8 cellular contexts compared by ENCODE assay signal in the genomic region with DNA sequence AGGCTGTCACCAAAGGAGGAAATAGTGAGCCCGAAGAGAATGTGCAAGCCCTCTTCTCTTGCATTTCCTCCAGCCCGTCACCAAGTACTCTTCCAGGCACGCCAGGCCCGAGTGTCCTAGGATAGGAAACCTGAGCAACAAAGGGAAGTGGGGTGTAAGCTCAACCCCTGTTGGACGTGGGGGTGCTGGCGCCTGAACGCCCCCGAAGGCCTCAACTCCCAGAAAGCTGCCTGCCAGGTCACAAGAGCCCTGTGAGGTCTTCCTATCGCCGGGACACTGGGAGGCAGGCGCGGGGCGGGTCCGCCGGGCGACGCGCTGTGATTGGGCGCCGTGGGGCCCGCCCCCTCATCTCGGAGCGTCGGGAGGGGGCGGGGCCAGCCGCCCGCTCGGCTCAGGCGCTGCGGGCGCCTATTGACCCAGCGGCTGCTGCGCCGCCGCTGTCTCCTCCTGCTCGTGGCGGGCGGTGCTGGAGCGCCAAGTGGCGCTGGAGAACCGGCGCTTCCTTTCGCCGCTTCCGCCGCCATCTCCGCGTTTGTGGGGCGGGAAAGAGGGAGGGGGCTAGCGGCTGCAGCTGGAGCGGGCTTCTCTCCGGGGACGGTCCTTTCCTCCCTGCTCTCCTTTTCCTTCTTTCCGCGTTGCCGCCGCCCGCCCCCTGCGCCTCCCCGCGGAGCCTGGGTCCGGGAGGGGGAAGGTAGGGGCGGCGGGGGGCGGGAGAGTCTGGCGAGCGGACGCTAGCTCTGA. TPM values are rescaled to one million over a fixed set of nuclear protein-coding genes. Genes with fewer than 3 reads are reported as not detected.
DNase-seq lines count a peak whose midpoint lies in the region; ATAC-seq and TF ChIP-seq lines count a peak whose summit lies in the region.

No MANE protein-coding gene starts in this region.

- no peaks in the 10 kb centered on the region for H3K9me3 ChIP-seq in SK-N-SH
- no peaks in the 10 kb centered on the region for H3K9me3 ChIP-seq in ovary
- H3K9me3 ChIP-seq in tibial artery, result peaks cover 0 to 5% (median 0%) of the 10 kb centered on the region in 3 donors

- intact Hi-C loops in ovary (cut with DNase I), result no loop called here
- intact Hi-C loops in tibial artery (cut with DNase I; ENCODE audit: low total_unique reads), result no loop called here

- peak overlapping the region; percentile 90 for H3K4me2 ChIP-seq in SK-N-SH

- TF ChIP-seq RAD21 in SK-N-SH (IDR thresholded peaks at IDR 0.05; ENCODE audit: low read length), result no peak; the same call in 1 of the 2 replicates

- peak overlapping the region; percentile 93 for H2AFZ ChIP-seq in SK-N-SH (ENCODE audit: low read depth)

- H3K36me3 ChIP-seq in SK-N-SH (replicated peaks in 1 of 2; ENCODE audit: control insufficient read depth in 1 of 2, insufficient read depth in 2 of 2, low read length in 1 of 2) (no peaks in the 10 kb centered on the region), ovary (no peaks in the 10 kb centered on the region), tibial artery (no peaks in the 10 kb centered on the region)

- POLR2A ChIA-PET in SK-N-SH (lab: Yijun Ruan, JAX), result interaction anchor here (1.1 kb wide), 1 partner anchor 1047 kb away, joined by 3 read pairs; no protein-coding TSS in a partner anchor

- peak in 1 of 2 experiments; percentile 47; a peak in 2 of 4 replicates for TF ChIP-seq EP300 in SK-N-SH (IDR thresholded peaks at IDR 0.05; ENCODE audit: borderline replicate concordance in 1 of 2, low read depth in 1 of 2, low read length in 1 of 2)
- TF ChIP-seq EP300 in ovary (IDR thresholded peaks at IDR 0.05), result no peak

- H3K9ac ChIP-seq in SK-N-SH, result peak overlapping the region; percentile 86

- H3K27ac ChIP-seq in SK-N-SH (ENCODE audit: low read depth in 2 of 2, low read length in 1 of 2) (peak overlapping the region; percentile 89 to 95), ovary (peak overlapping the region; percentile 98 to 99), tibial artery (peak overlapping the region; percentile 96 to 98)

- H3K36me3 Mint-ChIP-seq in HFFc6 (ENCODE audit: low read depth) (no peaks in the 10 kb centered on the region), glutamatergic neuron (ENCODE audit: unreplicated experiment) (no peaks in the 10 kb centered on the region)
- peaks cover 0 to 6% of the 10 kb centered on the region in 2 donors for H3K36me3 Mint-ChIP-seq in activated naive CD4-positive, alpha-beta T cell treated with anti-CD3 and anti-CD28 coated beads, Interleukin-2, amount 50 U/mL, for 72 hours

- DNase-seq in HFFc6, result peak; percentile 76
- peak; percentile 95 for DNase-seq in NAMALWA (ENCODE audit: low spot score)
- DNase-seq in SK-N-SH, result peak; percentile 96
- DNase-seq in activated naive CD4-positive, alpha-beta T cell treated with anti-CD3 and anti-CD28 coated beads, Interleukin-2, amount 50 U/mL, for 72 hours (ENCODE audit: low spot score in 2 of 2), result peak; percentile 73 to 89
- peak; percentile 85 for DNase-seq in glutamatergic neuron
- peak; percentile 82 to 89 (median 87) for DNase-seq in ovary
- peak; percentile 74 to 93 for DNase-seq in tibial artery

- H3K9me3 Mint-ChIP-seq in HFFc6 (peaks cover 12% of the 10 kb centered on the region; the same call in 1 of the 2 replicates), glutamatergic neuron (ENCODE audit: unreplicated experiment) (peaks cover 15% of the 10 kb centered on the region)
- no peaks in the 10 kb centered on the region for H3K9me3 Mint-ChIP-seq in activated naive CD4-positive, alpha-beta T cell treated with anti-CD3 and anti-CD28 coated beads, Interleukin-2, amount 50 U/mL, for 72 hours

- H3K4me3 ChIP-seq in SK-N-SH (ENCODE audit: low read depth in 2 of 2, low read length in 1 of 2), result peak overlapping the region; percentile 78 to 93
- peak overlapping the region; percentile 80 for H3K4me3 ChIP-seq in ovary
- peak overlapping the region; percentile 75 to 93 for H3K4me3 ChIP-seq in tibial artery

- no peak for TF ChIP-seq CTCF in HFFc6 (IDR thresholded peaks at IDR 0.05)
- no peak for TF ChIP-seq CTCF in SK-N-SH (IDR thresholded peaks at IDR 0.05)
- no peak for TF ChIP-seq CTCF in glutamatergic neuron (IDR thresholded peaks at IDR 0.05; ENCODE audit: partially characterized antibody, unreplicated experiment)
- no peak for TF ChIP-seq CTCF in ovary (IDR thresholded peaks at IDR 0.05)
- peak in 1 of 2 experiments; percentile 12 for TF ChIP-seq CTCF in tibial artery (IDR thresholded peaks at IDR 0.05)

- H3K9me2 ChIP-seq in SK-N-SH, result no peaks in the 10 kb centered on the region

- peak overlapping the region; percentile 94 for H3K27ac Mint-ChIP-seq in HFFc6
- peak overlapping the region; percentile 88 to 94 for H3K27ac Mint-ChIP-seq in activated naive CD4-positive, alpha-beta T cell treated with anti-CD3 and anti-CD28 coated beads, Interleukin-2, amount 50 U/mL, for 72 hours
- H3K27ac Mint-ChIP-seq in glutamatergic neuron (ENCODE audit: unreplicated experiment), result peak overlapping the region; percentile 99

- H4K20me1 ChIP-seq in SK-N-SH (ENCODE audit: insufficient read depth), result peaks cover 23% of the 10 kb centered on the region

- H3K4me1 Mint-ChIP-seq in HFFc6 (ENCODE audit: low read depth) (peaks cover 32% of the 10 kb centered on the region), glutamatergic neuron (ENCODE audit: low read depth, unreplicated experiment) (peaks cover 27% of the 10 kb centered on the region)

- peaks cover 2% of the 10 kb centered on the region for H3K27me3 Mint-ChIP-seq in HFFc6 (ENCODE audit: insufficient read depth)
- peaks cover 8% of the 10 kb centered on the region for H3K27me3 Mint-ChIP-seq in glutamatergic neuron (ENCODE audit: unreplicated experiment)

- peaks cover 40% of the 10 kb centered on the region for H3K79me2 ChIP-seq in SK-N-SH (ENCODE audit: insufficient read depth)

- H3K4me3 Mint-ChIP-seq in HFFc6 (peak overlapping the region; percentile 96), glutamatergic neuron (ENCODE audit: unreplicated experiment) (peak overlapping the region; percentile 90)

- 15% methylated on average over 12 of the region's 68 CpGs for WGBS in SK-N-SH (ENCODE audit: low lambda C conversion rate)
- 1 to 2% (median 1%) methylated on average over 52 to 63 of the region's 68 CpGs for WGBS in ovary, 3 donors

- H3K4me1 ChIP-seq in SK-N-SH (ENCODE audit: control insufficient read depth in 1 of 2, insufficient read depth in 2 of 2, low read depth in 1 of 2, low read length in 1 of 2) (peaks cover 2 to 25% of the 10 kb centered on the region in 2 experiments; a peak in 3 of 4 replicates), ovary (ENCODE audit: insufficient read depth) (peaks cover 9% of the 10 kb centered on the region), tibial artery (peaks cover 0 to 28% (median 21%) of the 10 kb centered on the region in 4 donors)

- CTCF ChIA-PET in SK-N-SH (lab: Yijun Ruan, JAX), result interaction anchor here (0.6 to 2.9 kb wide), 16 partner anchors 9 to 1208 kb away, joined by 3 to 11 read pairs (median 3); no protein-coding TSS in a partner anchor

- peak; percentile 63 for TF ChIP-seq POLR2A in GM10847 (IDR thresholded peaks at IDR 0.05; ENCODE audit: extremely low read depth, insufficient read length)
- peak; percentile 82 for TF ChIP-seq POLR2A in ovary (IDR thresholded peaks at IDR 0.05)

- ATAC-seq in activated naive CD4-positive, alpha-beta T cell treated with anti-CD3 and anti-CD28 coated beads, Interleukin-2, amount 50 U/mL, for 72 hours, result peak; percentile 84 to 86

- H3F3A ChIP-seq in SK-N-SH (replicated peaks; ENCODE audit: insufficient read depth), result peaks cover 13% of the 10 kb centered on the region

- no peaks in the 10 kb centered on the region for H3K27me3 ChIP-seq in SK-N-SH (ENCODE audit: insufficient read depth)
- no peaks in the 10 kb centered on the region for H3K27me3 ChIP-seq in ovary
- no peaks in the 10 kb centered on the region for H3K27me3 ChIP-seq in tibial artery

TF ChIP-seq in SK-N-SH, 30 proteins besides CTCF, POLR2A, EP300 and RAD21 (continues in another document):
- TF ChIP-seq FOSL2 (IDR thresholded peaks at IDR 0.05; ENCODE audit: borderline replicate concordance, low read depth), result no peak
- TF ChIP-seq, protein P1, sequence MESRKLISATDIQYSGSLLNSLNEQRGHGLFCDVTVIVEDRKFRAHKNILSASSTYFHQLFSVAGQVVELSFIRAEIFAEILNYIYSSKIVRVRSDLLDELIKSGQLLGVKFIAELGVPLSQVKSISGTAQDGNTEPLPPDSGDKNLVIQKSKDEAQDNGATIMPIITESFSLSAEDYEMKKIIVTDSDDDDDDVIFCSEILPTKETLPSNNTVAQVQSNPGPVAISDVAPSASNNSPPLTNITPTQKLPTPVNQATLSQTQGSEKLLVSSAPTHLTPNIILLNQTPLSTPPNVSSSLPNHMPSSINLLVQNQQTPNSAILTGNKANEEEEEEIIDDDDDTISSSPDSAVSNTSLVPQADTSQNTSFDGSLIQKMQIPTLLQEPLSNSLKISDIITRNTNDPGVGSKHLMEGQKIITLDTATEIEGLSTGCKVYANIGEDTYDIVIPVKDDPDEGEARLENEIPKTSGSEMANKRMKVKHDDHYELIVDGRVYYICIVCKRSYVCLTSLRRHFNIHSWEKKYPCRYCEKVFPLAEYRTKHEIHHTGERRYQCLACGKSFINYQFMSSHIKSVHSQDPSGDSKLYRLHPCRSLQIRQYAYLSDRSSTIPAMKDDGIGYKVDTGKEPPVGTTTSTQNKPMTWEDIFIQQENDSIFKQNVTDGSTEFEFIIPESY (IDR thresholded peaks at IDR 0.05; ENCODE audit: borderline replicate concordance, low read depth), result no peak
- peak; percentile 91 for TF ChIP-seq TAF1 (IDR thresholded peaks at IDR 0.05; ENCODE audit: borderline replicate concordance, low read depth, low read length)
- peak; percentile 21; the same call in 1 of the 2 replicates for TF ChIP-seq ELF1 (IDR thresholded peaks at IDR 0.05)
- TF ChIP-seq TCF12 (IDR thresholded peaks at IDR 0.05), result peak; percentile 7; the same call in 1 of the 2 replicates
- TF ChIP-seq SMC3 (IDR thresholded peaks at IDR 0.05; ENCODE audit: low read depth, low read length), result no peak; the same call in 1 of the 2 replicates

RNA-seq across cellular contexts. Expression of a gene that starts 0.6 kb away (rescaled TPM):
- total RNA-seq in HFFc6 (2021; fragmentation: NEBNext Ultra II Directional; extraction: Animal tissue kit (Norgen Biotek cat#: 25700)), result 10 to 100 TPM; 29.1 to 47.7 (median 39.0) TPM
- polyA plus RNA-seq in SK-N-SH (2012; rRNA removed) (19.7 and 24.2 TPM in 2 replicates), ovary (10 to 100 TPM; 10.7 to 28.1 TPM)
- polyA plus RNA-seq in SK-N-SH (2012; cell fraction: cytosol; rRNA removed), result 28.5 and 31.1 TPM in 2 replicates
- 13.6 and 32.5 TPM in 2 replicates for polyA plus RNA-seq in SK-N-SH (2012; cell fraction: nucleus; rRNA removed)
- 10 to 100 TPM; 32.3 to 41.0 TPM for total RNA-seq in activated naive CD4-positive, alpha-beta T cell treated with anti-CD3 and anti-CD28 coated beads, Interleukin-2, amount 50 U/mL, for 72 hours
- total RNA-seq in glutamatergic neuron (ENCODE audit: unreplicated experiment) (90.8 TPM), ovary (10 to 100 TPM; 25.1 to 56.5 (median 34.1) TPM)

Comparison
In these comparisons a context has a peak if more than half of its experiments do, and no peak if none do; other contexts are left out.
1. Peak in every context shown above with its lines: DNase-seq, ATAC-seq, H3K4me3 ChIP-seq and H3K27ac ChIP-seq.